Comparison of ENCODE assay signal across 8 cellular contexts in the genomic region with DNA sequence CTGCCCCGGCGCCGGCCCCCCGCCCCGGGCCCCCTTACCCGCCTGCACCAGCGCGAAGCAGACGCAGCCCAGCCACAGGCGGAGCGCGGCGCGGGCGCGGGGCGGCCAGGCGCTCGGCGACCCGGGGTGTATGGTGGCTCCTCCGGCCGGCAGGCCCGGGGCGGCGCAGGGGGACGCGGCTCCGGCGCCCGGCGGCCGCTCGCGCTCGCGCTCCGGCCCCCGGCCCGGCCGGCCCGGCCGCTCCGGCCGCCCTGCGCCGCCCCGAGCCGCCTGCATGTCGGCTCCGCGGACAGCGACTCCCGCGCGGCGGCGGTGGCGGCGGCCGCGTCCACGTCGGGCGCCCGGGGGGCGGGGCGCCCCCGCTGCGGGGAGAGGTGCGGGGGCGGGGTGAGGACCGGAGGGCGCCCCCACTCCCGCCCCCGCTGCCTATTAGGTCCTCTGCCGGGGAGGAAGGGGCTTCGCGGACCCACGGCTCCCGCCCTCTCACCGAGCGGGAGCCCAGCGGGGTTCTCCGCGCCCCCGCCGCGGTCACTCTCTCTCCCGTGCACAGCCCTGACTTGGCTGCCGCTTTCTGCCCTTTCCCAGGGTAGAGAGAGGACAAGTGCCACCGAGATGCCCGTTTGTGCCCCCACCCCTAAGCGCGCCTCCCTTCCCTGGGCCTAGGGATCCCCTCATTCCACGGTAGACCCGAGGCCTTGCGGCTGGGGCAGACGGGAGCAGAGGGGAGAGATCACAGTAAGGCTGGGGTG. TPM values are rescaled to one million over a fixed set of nuclear protein-coding genes. Genes with fewer than 3 reads are reported as not detected.
A peak's percentile ranks its signal among the peaks of the same experiment; 100 is the strongest.
DNase-seq lines count a peak whose midpoint lies in the region; ATAC-seq and TF ChIP-seq lines count a peak whose summit lies in the region.

A gene (minus strand): TSS at position 298 of the 749 bp plus-strand sequence.

- no peaks in the 10 kb centered on the region for H3K9me3 ChIP-seq in left lung
- H3K9me3 ChIP-seq in thoracic aorta, result no peaks in the 10 kb centered on the region

- H3K36me3 ChIP-seq in left lung (no peaks in the 10 kb centered on the region), thoracic aorta (no peaks in the 10 kb centered on the region)

- H3K4me3 ChIP-seq in cardiac fibroblast (replicated peaks in 1 of 2; ENCODE audit: low read depth in 2 of 2, low read length in 2 of 2) (peak within 1 kb of the TSS; percentile 43 to 45), left lung (peak within 1 kb of the TSS in 1 of 2 donors; percentile 21), thoracic aorta (peak within 1 kb of the TSS; percentile 75)

- H3K27me3 ChIP-seq in left lung (peaks cover 0 to 56% of the 10 kb centered on the region in 2 donors), thoracic aorta (replicated peaks; ENCODE audit: insufficient read depth) (no peaks in the 10 kb centered on the region)

- no peaks in the 10 kb centered on the region for H3K36me3 Mint-ChIP-seq in activated naive CD4-positive, alpha-beta T cell treated with anti-CD3 and anti-CD28 coated beads for 36 hours (ENCODE audit: low read depth)

- no peak for DNase-seq in activated naive CD4-positive, alpha-beta T cell treated with anti-CD3 and anti-CD28 coated beads for 36 hours
- DNase-seq in activated naive CD4-positive, alpha-beta T cell treated with Interleukin-2 at 50 U/mL for 16 hours, result no peak
- DNase-seq in cardiac fibroblast (ENCODE audit: low read depth in 2 of 2), result peak in 1 of 2 donors; percentile 35
- DNase-seq in left lung, result no peak
- no peak for DNase-seq in thoracic aorta (ENCODE audit: low spot score)
- no peak for DNase-seq in H4 (ENCODE audit: low spot score)

- TF ChIP-seq CTCF in cardiac fibroblast (IDR thresholded peaks at IDR 0.05; ENCODE audit: low read depth, low read length) (no peak), left lung (IDR thresholded peaks at IDR 0.05) (no peak), thoracic aorta (IDR thresholded peaks at IDR 0.05) (no peak)

- intact Hi-C loops in activated naive CD4-positive, alpha-beta T cell treated with anti-CD3 and anti-CD28 coated beads for 36 hours (cut with micrococcal nuclease), result no loop called here
- intact Hi-C loops in left lung (cut with DNase I), result loop anchor here in 1 of 2 donors (5.0 to 10.0 kb wide), 2 partner anchors 158 to 214 kb away; a partner anchor contains a TSS

- H3K4me1 ChIP-seq in left lung (peaks cover 2 to 8% of the 10 kb centered on the region in 2 donors), thoracic aorta (ENCODE audit: control insufficient read depth in 1 of 2, low read depth in 2 of 2) (peaks cover 6 to 50% of the 10 kb centered on the region in 2 donors)

- no peak within 1 kb of the TSS for H3K27ac ChIP-seq in left lung
- H3K27ac ChIP-seq in thoracic aorta, result peak within 1 kb of the TSS; percentile 42 to 53

- CTCF ChIA-PET in activated naive CD4-positive, alpha-beta T cell treated with anti-CD3 and anti-CD28 coated beads for 36 hours (lab: Charles Lee), result interaction anchor here (0.8 to 7.8 kb wide), 9 partner anchors 12 to 215 kb away, joined by 3 to 63 read pairs (median 4); no protein-coding TSS in a partner anchor

- no peak within 1 kb of the TSS for H3K27ac Mint-ChIP-seq in activated naive CD4-positive, alpha-beta T cell treated with anti-CD3 and anti-CD28 coated beads for 36 hours

- no peaks in the 10 kb centered on the region for H3K9me3 Mint-ChIP-seq in activated naive CD4-positive, alpha-beta T cell treated with anti-CD3 and anti-CD28 coated beads for 36 hours

- H3K4me3 Mint-ChIP-seq in activated naive CD4-positive, alpha-beta T cell treated with anti-CD3 and anti-CD28 coated beads for 36 hours, result peak within 1 kb of the TSS; percentile 35

- peaks cover 6% of the 10 kb centered on the region for H3K4me1 Mint-ChIP-seq in activated naive CD4-positive, alpha-beta T cell treated with anti-CD3 and anti-CD28 coated beads for 36 hours (ENCODE audit: low read depth)

- peak; percentile 54 for ATAC-seq in left lung
- no peak for ATAC-seq in thoracic aorta (ENCODE audit: insufficient number of reproducible peaks, low FRiP score, low read depth)
- no peak for ATAC-seq in GM18861 (IDR thresholded peaks at IDR 0.05; ENCODE audit: unreplicated experiment)
- ATAC-seq in GM21515 (IDR thresholded peaks at IDR 0.05; ENCODE audit: unreplicated experiment), result no peak

- peaks cover 39% of the 10 kb centered on the region for H3K27me3 Mint-ChIP-seq in activated naive CD4-positive, alpha-beta T cell treated with anti-CD3 and anti-CD28 coated beads for 36 hours (ENCODE audit: low read depth)

RNA-seq across cellular contexts. Expression of the gene that starts here (rescaled TPM):
- total RNA-seq in activated naive CD4-positive, alpha-beta T cell treated with anti-CD3 and anti-CD28 coated beads for 36 hours, result not detected
- 1 to 10 TPM in 1 of 2 donors, not detected in 1; 4.6 TPM for total RNA-seq in left lung
- total RNA-seq in thoracic aorta, result 10 to 100 TPM in 1 of 2 donors, 1 to 10 TPM in 1; 6.2 to 18.8 TPM
- 0.12 and 0.15 TPM in 2 replicates for total RNA-seq in H4 (2014; rRNA removed; shearing (Covaris generic))

Comparison
In these comparisons a context has a peak if more than half of its experiments do, and no peak if none do; other contexts are left out.
1. H3K27ac ChIP-seq: peak in thoracic aorta (2 of 2); none in left lung (0 of 2).